Comparison of ENCODE assay signal across 28 cellular contexts in genomic region chr16:79358188-79358587, GRCh38.
"Had no signal": no experiment of that assay in that cellular context is flagged by ENCODE, and none has a peak within 500 bp of the region (broad histone marks: within the 10 kb centered on the region; RNA-seq: fewer than 3 reads in every experiment).

No MANE protein-coding gene starts in this region.

- H2AFZ ChIP-seq: neural progenitor cell, parathyroid adenoma had no signal

- H3K4me3 ChIP-seq: lung, neural progenitor cell, psoas muscle, right lobe of liver, smooth muscle cell, stomach, testis, thyroid gland, transverse colon, upper lobe of left lung, vagina had no signal

- FAIRE-seq: islet of Langerhans, kidney had no signal

- H3K9me3 ChIP-seq: neutrophil, psoas muscle, right lobe of liver, testis, thyroid gland, transverse colon, upper lobe of left lung, vagina had no signal

- H3K36me3 ChIP-seq: neural progenitor cell, neutrophil, right lobe of liver, stomach, thyroid gland, transverse colon, upper lobe of left lung, vagina had no signal

- DNase-seq: hypothalamus; immature natural killer cell; kidney; mesendoderm; naive B cell; natural killer cell; nephron progenitor cell; occipital lobe; psoas muscle; right lobe of liver; stimulated activated CD4-positive, alpha-beta T cell treated with anti-CD3 and anti-CD28 coated beads, Interleukin-1b, Interleukin-23, amount 100 ng/mL, for 48 hours; stimulated activated CD4-positive, alpha-beta T cell treated with anti-CD3 and anti-CD28 coated beads, Interleukin-2, amount 100 ng/mL, for 48 hours; stimulated activated CD4-positive, alpha-beta T cell treated with anti-CD3 and anti-CD28 coated beads, Interleukin-4, amount 100 ng/mL, for 4 hours; stimulated activated CD8-positive, alpha-beta memory T cell treated with anti-CD3 and anti-CD28 coated beads, Interleukin-4, amount 100 ng/mL, for 48 hours; stimulated activated naive B cell treated with anti-CD40 and anti-IgM and Interleukin-4, amounts not matched to agents 10 μg/mL and 1 μg/mL and 100 μg/mL, for 72 hours; stimulated activated naive CD8-positive, alpha-beta T cell treated with anti-CD3 and anti-CD28 coated beads, Interleukin-15, Interleukin-2, amounts not matched to agents 100 U/mL and 50 U/mL, for 24 hours; stomach; testis; thyroid gland; transverse colon; upper lobe of left lung had no signal

- H3K9ac ChIP-seq: neural progenitor cell, parathyroid adenoma had no signal

- H3K27me3 ChIP-seq: neural progenitor cell, neutrophil, right lobe of liver, stomach, testis, thyroid gland, transverse colon, upper lobe of left lung, vagina had no signal

- H3K4me1 ChIP-seq: neural progenitor cell, right lobe of liver, stomach, thyroid gland, transverse colon, upper lobe of left lung, vagina had no signal

- ATAC-seq: natural killer cell; psoas muscle; right lobe of liver; stimulated activated naive B cell treated with anti-CD40 and anti-IgM and Interleukin-4, amounts not matched to agents 10 μg/mL and 1 μg/mL and 100 μg/mL, for 72 hours; stimulated activated naive CD8-positive, alpha-beta T cell treated with anti-CD3 and anti-CD28 coated beads, Interleukin-15, Interleukin-2, amounts not matched to agents 100 U/mL and 50 U/mL, for 24 hours had no signal

- H3K79me2 ChIP-seq: parathyroid adenoma had no signal

- H3K27ac ChIP-seq: neural progenitor cell, neutrophil, parathyroid adenoma, psoas muscle, right lobe of liver, stomach, testis, thyroid gland, transverse colon, upper lobe of left lung, vagina had no signal

- H3K4me2 ChIP-seq: neural progenitor cell, smooth muscle cell had no signal
